In the genomic region with DNA sequence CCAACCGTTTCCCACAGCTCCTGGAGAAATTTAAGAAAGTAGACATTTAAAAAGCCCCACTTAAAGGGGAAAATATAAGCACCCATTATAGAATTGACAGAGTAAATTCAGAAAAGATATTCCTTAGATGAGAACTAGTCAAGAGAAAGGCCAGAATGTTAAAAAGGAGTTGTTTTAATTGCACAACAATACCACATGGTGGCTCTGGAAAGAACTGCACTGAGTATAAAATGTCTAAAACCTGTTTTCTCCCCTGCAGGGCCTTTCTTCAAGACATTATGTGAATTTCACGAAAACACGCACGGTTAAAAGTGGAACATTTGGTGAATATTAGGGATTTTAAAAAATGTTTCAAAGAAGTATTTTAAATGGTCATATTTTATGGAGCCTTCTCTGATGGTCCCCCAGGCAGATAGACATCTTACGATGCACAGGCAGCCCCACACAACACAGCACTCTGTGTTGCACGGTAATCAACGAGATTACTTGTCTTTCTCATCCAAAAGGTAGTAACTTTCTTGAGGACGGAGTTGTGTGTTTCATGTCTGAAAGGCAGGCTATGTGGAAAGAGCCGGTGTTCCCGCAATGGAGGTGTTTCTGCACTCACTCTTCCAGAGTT, we compare ENCODE assay signal across 8 cellular contexts.
DNase-seq lines count a peak whose midpoint lies in the region; ATAC-seq, FAIRE-seq and TF ChIP-seq lines count a peak whose summit lies in the region.

No MANE protein-coding gene starts in this region.

- H3K18ac ChIP-seq in IMR-90 (ENCODE audit: low read depth, low read length): no peak overlapping the region

- H3K4me2 ChIP-seq in IMR-90 (ENCODE audit: low read depth, low read length): no peak overlapping the region
- H3K4me2 ChIP-seq in astrocyte (ENCODE audit: low read length): no peak overlapping the region

- H3K56ac ChIP-seq in IMR-90 (ENCODE audit: extremely low read depth, insufficient read depth, low read length): no peak overlapping the region

- no peak overlapping the region for H3K4ac ChIP-seq in IMR-90 (ENCODE audit: low read depth, low read length)

- peak; percentile 64 for DNase-seq in IMR-90
- peak; percentile 17 for DNase-seq in astrocyte (ENCODE audit: low read depth)
- peak; percentile 57 for DNase-seq in iris pigment epithelial cell (ENCODE audit: low read depth)
- no peak for DNase-seq in activated CD4-positive, alpha-beta T cell treated with anti-CD3 and anti-CD28 coated beads, Interleukin-2, amount 50 U/mL, for 4 hours
- no peak for DNase-seq in SIG-M5 treated with dmso at 0.1 percent for 504 hours (lab: John Stamatoyannopoulos, UW; ENCODE audit: unreplicated experiment)
- no peak for DNase-seq in effector memory CD8-positive, alpha-beta T cell

- no peaks in the 10 kb centered on the region for H3K4me1 Mint-ChIP-seq in astrocyte (ENCODE audit: low read depth, unreplicated experiment)
- H3K4me1 Mint-ChIP-seq in effector memory CD8-positive, alpha-beta T cell (ENCODE audit: low read depth in 2 of 2): no peaks in the 10 kb centered on the region

- WGBS in IMR-90 (ENCODE audit: extremely low coverage in 2 of 2, insufficient read length in 1 of 2), 2 experiments: no CpG with 5 or more reads among the region's 10 CpGs

- no peak overlapping the region for H3K23ac ChIP-seq in IMR-90 (ENCODE audit: low read depth, low read length)

- TF ChIP-seq RAD21 in IMR-90 (IDR thresholded peaks at IDR 0.05; ENCODE audit: low read length): peak; percentile 84

- intact Hi-C loops in IMR-90 (cut with micrococcal nuclease): loop anchor here (1.0 to 2.0 kb wide), 5 partner anchors 101 to 837 kb away; a partner anchor contains a TSS

- H3K9me3 Mint-ChIP-seq in astrocyte (ENCODE audit: unreplicated experiment): peaks cover 4% of the 10 kb centered on the region
- no peaks in the 10 kb centered on the region for H3K9me3 Mint-ChIP-seq in effector memory CD8-positive, alpha-beta T cell

- H3K79me1 ChIP-seq in IMR-90 (ENCODE audit: low read depth in 1 of 2, low read length in 2 of 2): no peaks in the 10 kb centered on the region

- H2BK120ac ChIP-seq in IMR-90 (ENCODE audit: low read depth, low read length): no peak overlapping the region

- H3K27me3 Mint-ChIP-seq in astrocyte (ENCODE audit: low read depth, unreplicated experiment): no peaks in the 10 kb centered on the region
- peaks cover 5 to 12% of the 10 kb centered on the region in 2 donors for H3K27me3 Mint-ChIP-seq in effector memory CD8-positive, alpha-beta T cell

- BruUV-seq in IMR-90 (replicated peaks; lab: Mats Ljungman, UMichigan): no TSS peak

- no peak overlapping the region for H4K5ac ChIP-seq in IMR-90 (ENCODE audit: low read depth, low read length)

- H2AFZ ChIP-seq in ACC112 (ENCODE audit: low read length, unreplicated experiment) (peak overlapping the region; percentile 20), IMR-90 (replicated peaks; ENCODE audit: low read length, poor library complexity) (no peak overlapping the region), astrocyte (ENCODE audit: low read depth, low read length) (no peak overlapping the region)

- H4K8ac ChIP-seq in IMR-90 (ENCODE audit: low read depth in 2 of 2, low read length in 2 of 2): no peak overlapping the region

- H4K20me1 ChIP-seq in IMR-90 (ENCODE audit: insufficient read depth, low read length) (no peaks in the 10 kb centered on the region), astrocyte (ENCODE audit: insufficient read depth, low read length) (no peaks in the 10 kb centered on the region)

- H2AK5ac ChIP-seq in IMR-90 (ENCODE audit: low read depth, low read length): peak overlapping the region; percentile 29; the same call in 1 of the 2 replicates

- H3K14ac ChIP-seq in IMR-90 (replicated peaks; ENCODE audit: low read depth, low read length): no peak overlapping the region

- dilution Hi-C loops in IMR-90 (cut with HindIII; ENCODE audit: low sequenced_read_pairs, unreplicated experiment): no loop called here

- no peak for TF ChIP-seq POLR2A in IMR-90 (IDR thresholded peaks at IDR 0.05; ENCODE audit: low read depth, low read length)

- H3K27ac ChIP-seq in ACC112 (ENCODE audit: low read depth, low read length): no peak overlapping the region
- H3K27ac ChIP-seq in IMR-90 (ENCODE audit: insufficient read depth, low read length): no peak overlapping the region
- H3K27ac ChIP-seq in astrocyte (ENCODE audit: low read depth, low read length): no peak overlapping the region

- peak; percentile 87 for ATAC-seq in IMR-90 (ENCODE audit: low read depth)
- no peak for ATAC-seq in effector memory CD8-positive, alpha-beta T cell (replicated peaks)
- no peak for ATAC-seq in esophagus mucosa

- H3K27ac Mint-ChIP-seq in astrocyte (ENCODE audit: unreplicated experiment): no peak overlapping the region
- H3K27ac Mint-ChIP-seq in effector memory CD8-positive, alpha-beta T cell: no peak overlapping the region

- no peaks in the 10 kb centered on the region for H3K36me3 Mint-ChIP-seq in astrocyte (ENCODE audit: low read depth, unreplicated experiment)
- H3K36me3 Mint-ChIP-seq in effector memory CD8-positive, alpha-beta T cell (ENCODE audit: insufficient read depth): no peaks in the 10 kb centered on the region

- H3K36me3 ChIP-seq in ACC112 (ENCODE audit: insufficient read depth, low read length) (no peaks in the 10 kb centered on the region), IMR-90 (ENCODE audit: control insufficient read depth, insufficient read depth, low read length) (no peaks in the 10 kb centered on the region), astrocyte (ENCODE audit: insufficient read depth, low read length) (no peaks in the 10 kb centered on the region)

- peaks cover 4% of the 10 kb centered on the region for H3K4me1 ChIP-seq in ACC112 (ENCODE audit: control insufficient read depth, insufficient read depth, low read length, unreplicated experiment)
- H3K4me1 ChIP-seq in IMR-90 (ENCODE audit: control insufficient read depth, insufficient read depth, low read length): no peaks in the 10 kb centered on the region
- no peaks in the 10 kb centered on the region for H3K4me1 ChIP-seq in astrocyte (ENCODE audit: insufficient read depth, low read length)

- H2AK9ac ChIP-seq in IMR-90 (replicated peaks; ENCODE audit: low read depth, low read length, poor library complexity): no peak overlapping the region

- no peak overlapping the region for H4K91ac ChIP-seq in IMR-90 (ENCODE audit: insufficient read depth, low read depth, low read length)

- H3K79me2 ChIP-seq in ACC112 (ENCODE audit: control insufficient read depth, insufficient read depth, low read length, unreplicated experiment): no peaks in the 10 kb centered on the region
- no peaks in the 10 kb centered on the region for H3K79me2 ChIP-seq in astrocyte (ENCODE audit: insufficient read depth, low read length)

- no peak overlapping the region; the same call in 2 of the 3 replicates for H2BK15ac ChIP-seq in IMR-90 (ENCODE audit: low read depth, low read length)

- POLR2A ChIA-PET in IMR-90 (lab: Charles Lee; ENCODE audit: unreplicated experiment): no interaction called here

- in situ Hi-C loops in IMR-90 (cut with MboI; ENCODE audit: low sequenced_read_pairs): loop anchor here (25.0 kb wide), 1 partner anchor 829 kb away; no protein-coding TSS in a partner anchor

- CTCF ChIA-PET in IMR-90 (lab: Yijun Ruan, JAX): interaction anchor here (0.7 to 0.9 kb wide), 3 partner anchors 10 to 126 kb away, joined by 3 read pairs; no protein-coding TSS in a partner anchor

- no peak overlapping the region; the same call in 1 of the 2 replicates for H2BK20ac ChIP-seq in IMR-90 (ENCODE audit: low read depth, low read length)

- H3K4me3 Mint-ChIP-seq in astrocyte (ENCODE audit: unreplicated experiment): no peak overlapping the region
- H3K4me3 Mint-ChIP-seq in effector memory CD8-positive, alpha-beta T cell: no peak overlapping the region

- H3K9ac ChIP-seq in IMR-90 (ENCODE audit: low read depth, low read length) (no peak overlapping the region), astrocyte (ENCODE audit: low read length) (no peak overlapping the region)

- H3K9me1 ChIP-seq in IMR-90 (ENCODE audit: insufficient read depth, low read length): no peaks in the 10 kb centered on the region

- TF ChIP-seq CTCF in IMR-90 (conservative IDR thresholded peaks at IDR 0.05; ENCODE audit: low read depth, low read length): peak; percentile 75
- peak; percentile 67 for TF ChIP-seq CTCF in astrocyte (IDR thresholded peaks at IDR 0.05; ENCODE audit: insufficient read depth, low read depth, low read length)

- no peak for FAIRE-seq in astrocyte (lab: Jason Lieb, UNC)

- no peaks in the 10 kb centered on the region for H3K27me3 ChIP-seq in ACC112 (ENCODE audit: insufficient read depth, low read length)
- no peaks in the 10 kb centered on the region for H3K27me3 ChIP-seq in IMR-90 (ENCODE audit: control insufficient read depth, insufficient read depth, low read length)
- H3K27me3 ChIP-seq in astrocyte (ENCODE audit: insufficient read depth, low read length): no peaks in the 10 kb centered on the region

- H3K4me3 ChIP-seq in ACC112 (ENCODE audit: low read depth, low read length): no peak overlapping the region
- H3K4me3 ChIP-seq in IMR-90 (ENCODE audit: insufficient read depth, low read depth, low read length): no peak overlapping the region
- no peak overlapping the region for H3K4me3 ChIP-seq in astrocyte (ENCODE audit: insufficient read depth, low read depth, low read length)

- H2BK5ac ChIP-seq in IMR-90 (ENCODE audit: low read depth, low read length, poor library complexity, severe bottlenecking): no peak overlapping the region

- H3K9me3 ChIP-seq in IMR-90 (ENCODE audit: control insufficient read depth, insufficient read depth, low read length) (no peaks in the 10 kb centered on the region), astrocyte (ENCODE audit: insufficient read depth, low read depth, low read length) (no peaks in the 10 kb centered on the region)

TF ChIP-seq in IMR-90, 13 proteins besides CTCF, POLR2A, EP300 and RAD21:
- TF ChIP-seq CEBPB (IDR thresholded peaks at IDR 0.05; ENCODE audit: low read depth, low read length): peak; percentile 73
- TF ChIP-seq, protein P1, sequence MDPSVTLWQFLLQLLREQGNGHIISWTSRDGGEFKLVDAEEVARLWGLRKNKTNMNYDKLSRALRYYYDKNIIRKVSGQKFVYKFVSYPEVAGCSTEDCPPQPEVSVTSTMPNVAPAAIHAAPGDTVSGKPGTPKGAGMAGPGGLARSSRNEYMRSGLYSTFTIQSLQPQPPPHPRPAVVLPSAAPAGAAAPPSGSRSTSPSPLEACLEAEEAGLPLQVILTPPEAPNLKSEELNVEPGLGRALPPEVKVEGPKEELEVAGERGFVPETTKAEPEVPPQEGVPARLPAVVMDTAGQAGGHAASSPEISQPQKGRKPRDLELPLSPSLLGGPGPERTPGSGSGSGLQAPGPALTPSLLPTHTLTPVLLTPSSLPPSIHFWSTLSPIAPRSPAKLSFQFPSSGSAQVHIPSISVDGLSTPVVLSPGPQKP (IDR thresholded peaks at IDR 0.05; ENCODE audit: borderline replicate concordance, low read depth, low read length): no peak
- TF ChIP-seq SMC3 (IDR thresholded peaks at IDR 0.05; ENCODE audit: low read depth, low read length): peak; percentile 88

Comparison
In these comparisons a context has a peak if more than half of its experiments do, and no peak if none do; other contexts are left out.
1. DNase-seq: peak in IMR-90 (single experiment), astrocyte (single experiment) and iris pigment epithelial cell (single experiment); none in activated CD4-positive, alpha-beta T cell treated with anti-CD3 and anti-CD28 coated beads, Interleukin-2, amount 50 U/mL, for 4 hours (0 of 2), SIG-M5 treated with dmso at 0.1 percent for 504 hours (single experiment) and effector memory CD8-positive, alpha-beta T cell (0 of 3).